22 cellular contexts compared by ENCODE assay signal in the genomic region with DNA sequence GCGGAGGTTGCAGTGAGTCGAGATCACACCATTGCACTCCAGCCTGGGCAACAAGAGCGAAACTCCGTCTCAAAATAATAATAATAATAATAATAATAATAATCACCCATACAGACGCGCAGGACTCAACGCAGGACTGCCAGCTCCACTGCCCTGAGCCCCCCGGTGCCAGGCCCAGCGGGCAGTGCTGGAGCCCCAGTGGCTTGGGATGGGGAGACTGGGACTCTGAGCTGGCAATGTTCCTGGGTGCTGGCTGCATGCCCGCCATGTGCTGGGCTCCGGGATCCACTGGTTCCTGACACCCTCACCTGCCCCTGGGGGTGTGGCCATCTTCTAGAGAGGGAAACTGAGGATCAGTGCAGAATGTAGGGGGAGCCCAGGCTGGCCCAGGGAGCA. TPM values are rescaled to one million over a fixed set of nuclear protein-coding genes. Genes with fewer than 3 reads are reported as not detected.
A peak's percentile ranks its signal among the peaks of the same experiment; 100 is the strongest.
DNase-seq lines count a peak whose midpoint lies in the region; ATAC-seq and TF ChIP-seq lines count a peak whose summit lies in the region.
"Had no signal": no experiment of that assay in that cellular context is flagged by ENCODE, and none has a peak within 500 bp of the region (broad histone marks: within the 10 kb centered on the region; RNA-seq: fewer than 3 reads in every experiment).

No MANE protein-coding gene starts in this region.

- H3K27me3 Mint-ChIP-seq in activated T-cell treated with anti-CD3 and anti-CD28 coated beads, Interleukin-2, amount 50 U/mL, for 72 hours (ENCODE audit: low read depth), result peaks cover 16% of the 10 kb centered on the region

- no peak overlapping the region for H4K91ac ChIP-seq in neuronal stem cell (ENCODE audit: low read depth, low read length, poor library complexity)

- H3K4me2 ChIP-seq in OCI-LY3 (ENCODE audit: low read length) (peak overlapping the region; percentile 9; the same call in 1 of the 2 replicates), neuronal stem cell (ENCODE audit: insufficient read depth, low read length, poor library complexity, severe bottlenecking) (no peak overlapping the region)

- H2AFZ ChIP-seq in OCI-LY3 (ENCODE audit: low read depth, low read length) (no peak overlapping the region), neuronal stem cell (ENCODE audit: low read length) (no peak overlapping the region)
- H2AFZ ChIP-seq: GM23248 had no signal

- no peak overlapping the region for H3K9ac ChIP-seq in OCI-LY3 (ENCODE audit: low read length)
- no peak overlapping the region for H3K9ac ChIP-seq in neuronal stem cell (ENCODE audit: low read depth, low read length, poor library complexity)
- H3K9ac ChIP-seq: GM23248 had no signal

- no CpG with 5 or more reads among the region's 11 CpGs for WGBS in neuronal stem cell (ENCODE audit: extremely low coverage in 2 of 2, insufficient read length in 2 of 2, insufficient replicate concordance in 1 of 2), 2 donors

- H3K36me3 ChIP-seq in OCI-LY3 (replicated peaks; ENCODE audit: low read depth, low read length), result no peaks in the 10 kb centered on the region
- no peaks in the 10 kb centered on the region for H3K36me3 ChIP-seq in neuronal stem cell (replicated peaks in 1 of 2; ENCODE audit: control insufficient read depth in 2 of 2, insufficient read depth in 2 of 2, low read length in 2 of 2)
- H3K36me3 ChIP-seq: BLaER1 treated with 17β-estradiol and CSF1 and Interleukin-3, amounts not matched to agents 10 nM and 100 nM; HAP-1 had no signal

- no peak overlapping the region for H3K18ac ChIP-seq in neuronal stem cell (ENCODE audit: low read length)

- H3K9me3 ChIP-seq in OCI-LY3 (ENCODE audit: insufficient read depth, low read length), result no peaks in the 10 kb centered on the region
- H3K9me3 ChIP-seq in neuronal stem cell (replicated peaks in 1 of 2; ENCODE audit: control insufficient read depth in 2 of 2, insufficient read depth in 1 of 2, low read depth in 1 of 2, low read length in 2 of 2), result no peaks in the 10 kb centered on the region
- H3K9me3 ChIP-seq: BLaER1 treated with 17β-estradiol and CSF1 and Interleukin-3, amounts not matched to agents 10 nM and 100 nM; Caco-2; HAP-1 had no signal

- no peak overlapping the region for H2BK120ac ChIP-seq in neuronal stem cell (ENCODE audit: low read depth, low read length)

- no peak overlapping the region for H3K14ac ChIP-seq in neuronal stem cell (ENCODE audit: low read length)

- no peaks in the 10 kb centered on the region for H3K36me3 Mint-ChIP-seq in activated T-cell treated with anti-CD3 and anti-CD28 coated beads, Interleukin-2, amount 50 U/mL, for 72 hours (ENCODE audit: insufficient read depth in 2 of 2)
- H3K36me3 Mint-ChIP-seq: CD4-positive, CD25-positive, alpha-beta regulatory T cell; CD8-positive, alpha-beta memory T cell had no signal

- H3K27ac ChIP-seq in OCI-LY3 (ENCODE audit: low read length) (no peak overlapping the region), neuronal stem cell (replicated peaks; ENCODE audit: low read length) (no peak overlapping the region)
- H3K27ac ChIP-seq: BLaER1 treated with 17β-estradiol and CSF1 and Interleukin-3, amounts not matched to agents 10 nM and 100 nM; GM23248 had no signal

- H2BK12ac ChIP-seq in neuronal stem cell (ENCODE audit: low read length), result peak overlapping the region; percentile 30

- ATAC-seq in activated T-cell treated with anti-CD3 and anti-CD28 coated beads, Interleukin-2, amount 50 U/mL, for 72 hours (replicated peaks in 1 of 2), result no peak
- no peak for ATAC-seq in HG02870 (IDR thresholded peaks at IDR 0.05; ENCODE audit: unreplicated experiment)

- no peak overlapping the region for H2BK5ac ChIP-seq in neuronal stem cell (ENCODE audit: low read length)

- H4K8ac ChIP-seq in neuronal stem cell (ENCODE audit: low read depth, low read length), result no peak overlapping the region

- H3K4me3 ChIP-seq in OCI-LY3 (ENCODE audit: low read length) (no peak overlapping the region), neuronal stem cell (ENCODE audit: low read length in 2 of 2) (no peak overlapping the region)
- H3K4me3 ChIP-seq: BLaER1 treated with 17β-estradiol and CSF1 and Interleukin-3, amounts not matched to agents 10 nM and 100 nM; GM23248; HAP-1 had no signal

- TF ChIP-seq CTCF in OCI-LY3 (IDR thresholded peaks at IDR 0.05; ENCODE audit: low read depth, low read length), result no peak

- H3K23ac ChIP-seq in neuronal stem cell (ENCODE audit: low read depth, low read length, poor library complexity), result peak overlapping the region; percentile 73

- no peaks in the 10 kb centered on the region for H3K79me1 ChIP-seq in neuronal stem cell (ENCODE audit: low read depth, low read length)

- no peak overlapping the region for H3K4me3 Mint-ChIP-seq in activated T-cell treated with anti-CD3 and anti-CD28 coated beads, Interleukin-2, amount 50 U/mL, for 72 hours
- H3K4me3 Mint-ChIP-seq: CD4-positive, CD25-positive, alpha-beta regulatory T cell; CD8-positive, alpha-beta memory T cell had no signal

- DNase-seq in SIG-M5 treated with dmso at 0.1 percent for 504 hours (lab: John Stamatoyannopoulos, UW; ENCODE audit: unreplicated experiment), result peak; percentile 83
- DNase-seq in SIG-M5 (lab: John Stamatoyannopoulos, UW), result no peak
- no peak for DNase-seq in neuronal stem cell (ENCODE audit: low spot score)
- DNase-seq in activated T-cell treated with anti-CD3 and anti-CD28 coated beads, Interleukin-2, amount 50 U/mL, for 72 hours, result no peak
- DNase-seq in putamen (ENCODE audit: low spot score), result no peak
- DNase-seq: 8988T; Caco-2; CD4-positive, CD25-positive, alpha-beta regulatory T cell; CD8-positive, alpha-beta memory T cell; DMS153; DMS79; GDM1; GM23248 had no signal

- no peaks in the 10 kb centered on the region for H4K20me1 ChIP-seq in OCI-LY3 (ENCODE audit: insufficient read depth, low read length)

- H3K79me2 ChIP-seq in OCI-LY3 (ENCODE audit: low read length), result no peaks in the 10 kb centered on the region

- peak overlapping the region; percentile 97 for H2AK5ac ChIP-seq in neuronal stem cell (ENCODE audit: low read depth, low read length)

- peaks cover 26% of the 10 kb centered on the region for H3K4me1 ChIP-seq in OCI-LY3 (ENCODE audit: low read length)
- peaks cover 6% of the 10 kb centered on the region in 2 donors for H3K4me1 ChIP-seq in neuronal stem cell (ENCODE audit: control insufficient read depth in 2 of 2, insufficient read depth in 1 of 2, low read depth in 1 of 2, low read length in 2 of 2)
- H3K4me1 ChIP-seq: Caco-2, HAP-1 had no signal

- H3K27me3 ChIP-seq in OCI-LY3 (ENCODE audit: low read depth, low read length), result peaks cover 20% of the 10 kb centered on the region
- H3K27me3 ChIP-seq in neuronal stem cell (ENCODE audit: control insufficient read depth in 3 of 3, insufficient read depth in 3 of 3, low read depth in 1 of 3, low read length in 3 of 3), result no peaks in the 10 kb centered on the region

- no peak overlapping the region for H3K4ac ChIP-seq in neuronal stem cell (ENCODE audit: low read length)

- H3K27ac Mint-ChIP-seq in activated T-cell treated with anti-CD3 and anti-CD28 coated beads, Interleukin-2, amount 50 U/mL, for 72 hours, result no peak overlapping the region
- H3K27ac Mint-ChIP-seq: CD4-positive, CD25-positive, alpha-beta regulatory T cell had no signal

- no peaks in the 10 kb centered on the region for H3K9me3 Mint-ChIP-seq in activated T-cell treated with anti-CD3 and anti-CD28 coated beads, Interleukin-2, amount 50 U/mL, for 72 hours
- H3K9me3 Mint-ChIP-seq: CD4-positive, CD25-positive, alpha-beta regulatory T cell; CD8-positive, alpha-beta memory T cell had no signal

- H2BK15ac ChIP-seq in neuronal stem cell (ENCODE audit: low read length), result peak overlapping the region; percentile 85

- H3K4me1 Mint-ChIP-seq in activated T-cell treated with anti-CD3 and anti-CD28 coated beads, Interleukin-2, amount 50 U/mL, for 72 hours (ENCODE audit: low read depth), result no peaks in the 10 kb centered on the region
- H3K4me1 Mint-ChIP-seq: CD4-positive, CD25-positive, alpha-beta regulatory T cell had no signal

RNA-seq across cellular contexts. Expression of gene AZU1, which starts 0.3 kb away (rescaled TPM):
- polyA plus RNA-seq in neuronal stem cell (2013, experiment 1 of 2), result 1.2 TPM
- 1.3 TPM for polyA plus RNA-seq in neuronal stem cell (2013, experiment 2 of 2)
- not detected for total RNA-seq in activated T-cell treated with anti-CD3 and anti-CD28 coated beads, Interleukin-2, amount 50 U/mL, for 72 hours
- total RNA-seq: A673; Caco-2; CD8-positive, alpha-beta memory T cell; Daoy; GM23248; H4; HT1080 had no signal
- polyA plus RNA-seq: CD4-positive, CD25-positive, alpha-beta regulatory T cell; CD8-positive, alpha-beta memory T cell; GM23248 had no signal

RNA-seq across cellular contexts. Expression of gene PLPPR3, which starts 5.6 kb away (rescaled TPM):
- 56.3 TPM for polyA plus RNA-seq in neuronal stem cell (2013, experiment 1 of 2)
- 54.0 TPM for polyA plus RNA-seq in neuronal stem cell (2013, experiment 2 of 2)
- not detected for total RNA-seq in activated T-cell treated with anti-CD3 and anti-CD28 coated beads, Interleukin-2, amount 50 U/mL, for 72 hours
- total RNA-seq: CD4-positive, CD25-positive, alpha-beta regulatory T cell; CD8-positive, alpha-beta memory T cell; HT1080 had no signal
- polyA plus RNA-seq: CD4-positive, CD25-positive, alpha-beta regulatory T cell; CD8-positive, alpha-beta memory T cell; GM23248 had no signal

RNA-seq across cellular contexts. Expression of gene PRTN3, which starts 13.5 kb away (rescaled TPM):
- 1.9 TPM for polyA plus RNA-seq in neuronal stem cell (2013, experiment 1 of 2)
- polyA plus RNA-seq in neuronal stem cell (2013, experiment 2 of 2), result 1.9 TPM
- not detected for total RNA-seq in activated T-cell treated with anti-CD3 and anti-CD28 coated beads, Interleukin-2, amount 50 U/mL, for 72 hours
- total RNA-seq: A673; CD4-positive, CD25-positive, alpha-beta regulatory T cell; CD8-positive, alpha-beta memory T cell; Daoy; GM23248; HT1080 had no signal
- polyA plus RNA-seq: AG04450; CD4-positive, CD25-positive, alpha-beta regulatory T cell; CD8-positive, alpha-beta memory T cell; GM23248 had no signal

RNA-seq across cellular contexts. Expression of gene ELANE, which starts 24.8 kb away (rescaled TPM):
- polyA plus RNA-seq in neuronal stem cell (2013, experiment 1 of 2), result not detected
- polyA plus RNA-seq in neuronal stem cell (2013, experiment 2 of 2), result not detected
- total RNA-seq in activated T-cell treated with anti-CD3 and anti-CD28 coated beads, Interleukin-2, amount 50 U/mL, for 72 hours, result not detected
- total RNA-seq: A673; Caco-2; CD4-positive, CD25-positive, alpha-beta regulatory T cell; CD8-positive, alpha-beta memory T cell; Daoy; GM23248; H4; HT1080 had no signal
- polyA plus RNA-seq: AG04450; CD4-positive, CD25-positive, alpha-beta regulatory T cell; CD8-positive, alpha-beta memory T cell had no signal

RNA-seq across cellular contexts. Expression of gene PTBP1, which starts 30.1 kb away (rescaled TPM):
- polyA plus RNA-seq in neuronal stem cell (2013, experiment 1 of 2), result 412 TPM
- polyA plus RNA-seq in neuronal stem cell (2013, experiment 2 of 2), result 415 TPM
- total RNA-seq in activated T-cell treated with anti-CD3 and anti-CD28 coated beads, Interleukin-2, amount 50 U/mL, for 72 hours, result 100 to 1,000 TPM; 515 to 611 TPM
